12 cellular contexts compared by ENCODE assay signal in the genomic region with DNA sequence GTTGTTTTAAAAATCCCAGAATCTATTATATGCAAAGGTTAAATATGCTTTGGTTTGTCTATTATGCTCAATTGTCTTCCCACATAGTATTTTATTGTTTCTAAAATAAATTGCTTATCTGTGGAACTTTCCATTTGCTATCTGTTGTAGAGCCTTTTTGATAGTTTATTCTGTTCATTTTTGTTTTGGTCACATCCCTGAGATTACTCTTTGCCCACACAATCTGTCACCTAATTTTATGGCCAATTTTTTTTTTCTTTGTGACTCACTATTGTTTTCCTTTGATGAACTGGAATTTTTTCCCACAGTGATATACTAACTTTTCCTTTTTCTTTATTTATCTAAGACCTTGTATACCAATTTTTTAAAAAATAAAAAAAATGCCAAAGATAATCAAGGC.
DNase-seq lines count a peak whose midpoint lies in the region.
"Had no signal": no experiment of that assay in that cellular context is flagged by ENCODE, and none has a peak within 500 bp of the region (broad histone marks: within the 10 kb centered on the region; RNA-seq: fewer than 3 reads in every experiment).

No MANE protein-coding gene starts in this region.

- DNase-seq in NCI-H2171 treated with DMSO at 0.1 percent for 48 hours (lab: John Stamatoyannopoulos, UW) (peak; percentile 27), NCI-H2171 (lab: John Stamatoyannopoulos, UW) (no peak), NCI-H446 (lab: John Stamatoyannopoulos, UW) (peak; percentile 55 to 75), cerebellum (ENCODE audit: low spot score) (peak; percentile 68), iPS-NIHi7 (ENCODE audit: extremely low spot score) (no peak), COLO668 (lab: John Stamatoyannopoulos, UW; ENCODE audit: unreplicated experiment) (no peak), UCSD-AML1 (lab: John Stamatoyannopoulos, UW; ENCODE audit: unreplicated experiment) (no peak)
- DNase-seq: 8988T; AML-193; CD8-positive, alpha-beta memory T cell; DMS79; GOT3 had no signal

Comparison
In these comparisons a context has a peak if more than half of its experiments do, and no peak if none do; other contexts are left out.
1. DNase-seq: peak in NCI-H2171 treated with DMSO at 0.1 percent for 48 hours (single experiment), NCI-H446 (2 of 2) and cerebellum (single experiment); none in NCI-H2171 (single experiment), iPS-NIHi7 (single experiment), COLO668 (single experiment) and UCSD-AML1 (single experiment).